ENCODE assay signal across 11 cellular contexts in the genomic region with DNA sequence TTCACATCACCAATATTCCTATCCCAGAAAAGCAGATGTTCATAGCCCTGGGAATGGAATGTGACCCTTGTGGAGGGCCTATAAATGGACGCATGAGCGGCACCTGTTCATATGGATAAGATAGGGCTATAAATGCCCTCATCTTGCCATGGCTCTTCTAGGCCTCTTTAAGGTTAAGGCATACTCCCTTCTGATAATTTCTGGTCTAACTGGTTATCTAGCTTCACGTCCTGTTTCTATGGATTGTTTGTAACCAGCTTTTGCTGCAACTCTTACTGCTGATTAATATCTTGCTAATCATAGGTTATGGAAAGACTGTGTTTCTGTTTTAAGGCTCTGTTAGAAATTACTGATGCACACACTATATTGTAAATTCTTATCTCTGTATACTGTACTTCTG. TPM values are rescaled to one million over a fixed set of nuclear protein-coding genes. Genes with fewer than 3 reads are reported as not detected.
DNase-seq lines count a peak whose midpoint lies in the region; TF ChIP-seq lines count a peak whose summit lies in the region.
"Not testable (repeated sequence)": the region's sequence is repeated elsewhere in the genome, so short reads cannot be mapped to it uniquely, and the experiment has no call there.
"Had no signal": no experiment of that assay in that cellular context is flagged by ENCODE, and none has a peak within 500 bp of the region (broad histone marks: within the 10 kb centered on the region; RNA-seq: fewer than 3 reads in every experiment).

No MANE protein-coding gene starts in this region.

- H3K4me3 Mint-ChIP-seq in CD14-positive monocyte, result not testable (repeated sequence)

- H3K27me3 ChIP-seq in neutrophil, suprapubic skin: not testable (repeated sequence)

- not testable (repeated sequence) for H3K36me3 ChIP-seq in neutrophil, suprapubic skin

- H3K4me1 Mint-ChIP-seq in CD14-positive monocyte, result peaks cover 49% of the 10 kb centered on the region

- H3K9me3 Mint-ChIP-seq in CD14-positive monocyte, result peaks cover 4 to 15% (median 6%) of the 10 kb centered on the region in 7 donors

- H3K36me3 Mint-ChIP-seq in CD14-positive monocyte, result not testable (repeated sequence)

- TF ChIP-seq POLR2A in suprapubic skin (IDR thresholded peaks at IDR 0.05), result not testable (repeated sequence)

- H3K4me3 ChIP-seq in epithelial cell of esophagus (ENCODE audit: low read length); suprapubic skin: not testable (repeated sequence)
- peak overlapping the region in 1 of 2 experiments; percentile 30 for H3K4me3 ChIP-seq in neutrophil (ENCODE audit: low read depth in 1 of 2, low read length in 1 of 2)

- intact Hi-C loops in CD14-positive monocyte (cut with micrococcal nuclease), result not testable (repeated sequence)

- peaks cover 74 to 79% of the 10 kb centered on the region in 2 experiments for H3K4me1 ChIP-seq in neutrophil (ENCODE audit: control insufficient read depth in 1 of 2, insufficient read depth in 1 of 2, low read depth in 1 of 2, low read length in 1 of 2)
- H3K4me1 ChIP-seq in suprapubic skin, result peaks cover 37% of the 10 kb centered on the region

- WGBS in suprapubic skin, result 48% methylated on average over 3 of the region's 3 CpGs

- DNase-seq in CD14-positive monocyte (ENCODE audit: low spot score); suprapubic skin (ENCODE audit: low spot score in 2 of 2): not testable (repeated sequence)
- DNase-seq in epithelial cell of esophagus (ENCODE audit: low read depth), result peak; percentile 45

- not testable (repeated sequence) for H3K27me3 Mint-ChIP-seq in CD14-positive monocyte (ENCODE audit: low read depth in 3 of 3)

- H3K27ac ChIP-seq in VCaP (peak overlapping the region; percentile 12), neutrophil (peak overlapping the region; percentile 74), suprapubic skin (peak overlapping the region; percentile 27)

- H3K9me3 ChIP-seq in neutrophil, suprapubic skin: not testable (repeated sequence)

- TF ChIP-seq CTCF in CD14-positive monocyte (IDR thresholded peaks at IDR 0.05); VCaP (conservative IDR thresholded peaks at IDR 0.05); epithelial cell of esophagus (IDR thresholded peaks at IDR 0.05; ENCODE audit: insufficient read depth, low read depth, low read length, missing control alignments); neutrophil (IDR thresholded peaks at IDR 0.05); suprapubic skin (IDR thresholded peaks at IDR 0.05): not testable (repeated sequence)

- TF ChIP-seq EP300 in suprapubic skin (IDR thresholded peaks at IDR 0.05), result not testable (repeated sequence)

- peak overlapping the region; percentile 92 to 99 (median 94) for H3K27ac Mint-ChIP-seq in CD14-positive monocyte

RNA-seq across cellular contexts. Expression of a gene that starts 4.5 kb away (rescaled TPM):
- 1,000 to 10,000 TPM; 1,303 to 1,960 TPM for polyA plus RNA-seq in CD14-positive monocyte
- 100 to 1,000 TPM; 294 to 451 (median 340) TPM for total RNA-seq in suprapubic skin

RNA-seq across cellular contexts. Expression of a gene that starts 16.0 kb away (rescaled TPM):
- 10 to 100 TPM; 64.0 to 64.5 TPM for polyA plus RNA-seq in CD14-positive monocyte
- total RNA-seq in suprapubic skin, result 100 to 1,000 TPM in 3 of 4 donors, 10 to 100 TPM in 1; 94.9 to 132 (median 111) TPM

RNA-seq across cellular contexts. Expression of a gene that starts 23.0 kb away (rescaled TPM):
- not detected for polyA plus RNA-seq in CD14-positive monocyte
- total RNA-seq in suprapubic skin, result 1 to 10 TPM; 1.2 to 2.6 (median 1.5) TPM

RNA-seq across cellular contexts. Expression of a gene that starts 32.2 kb away (rescaled TPM):
- under 1 TPM in 1 of 2 donors, not detected in 1; 0.22 TPM for polyA plus RNA-seq in CD14-positive monocyte
- 10 to 100 TPM; 12.6 to 22.0 (median 14.7) TPM for total RNA-seq in suprapubic skin
- total RNA-seq: A172; B cell; CD8-positive, alpha-beta memory T cell; GM12878 had no signal
- polyA plus RNA-seq: CD8-positive, alpha-beta memory T cell had no signal

RNA-seq across cellular contexts. Expression of a gene that starts 48.8 kb away (rescaled TPM):
- polyA plus RNA-seq in CD14-positive monocyte, result 1 to 10 TPM; 1.1 to 1.2 TPM
- under 1 TPM in 2 of 4 donors, not detected in 2; 0.45 to 0.48 TPM for total RNA-seq in suprapubic skin
- polyA plus RNA-seq: CD4-positive, alpha-beta memory T cell; CD4-positive, CD25-positive, alpha-beta regulatory T cell had no signal

Comparison
In these comparisons a context has a peak if more than half of its experiments do, and no peak if none do; other contexts are left out.
1. H3K27ac ChIP-seq: peak in every context shown above with its lines; median percentile 74 in neutrophil; 27 in suprapubic skin; 12 in VCaP.